Comparison of ENCODE assay signal across 11 cellular contexts in the genomic region with DNA sequence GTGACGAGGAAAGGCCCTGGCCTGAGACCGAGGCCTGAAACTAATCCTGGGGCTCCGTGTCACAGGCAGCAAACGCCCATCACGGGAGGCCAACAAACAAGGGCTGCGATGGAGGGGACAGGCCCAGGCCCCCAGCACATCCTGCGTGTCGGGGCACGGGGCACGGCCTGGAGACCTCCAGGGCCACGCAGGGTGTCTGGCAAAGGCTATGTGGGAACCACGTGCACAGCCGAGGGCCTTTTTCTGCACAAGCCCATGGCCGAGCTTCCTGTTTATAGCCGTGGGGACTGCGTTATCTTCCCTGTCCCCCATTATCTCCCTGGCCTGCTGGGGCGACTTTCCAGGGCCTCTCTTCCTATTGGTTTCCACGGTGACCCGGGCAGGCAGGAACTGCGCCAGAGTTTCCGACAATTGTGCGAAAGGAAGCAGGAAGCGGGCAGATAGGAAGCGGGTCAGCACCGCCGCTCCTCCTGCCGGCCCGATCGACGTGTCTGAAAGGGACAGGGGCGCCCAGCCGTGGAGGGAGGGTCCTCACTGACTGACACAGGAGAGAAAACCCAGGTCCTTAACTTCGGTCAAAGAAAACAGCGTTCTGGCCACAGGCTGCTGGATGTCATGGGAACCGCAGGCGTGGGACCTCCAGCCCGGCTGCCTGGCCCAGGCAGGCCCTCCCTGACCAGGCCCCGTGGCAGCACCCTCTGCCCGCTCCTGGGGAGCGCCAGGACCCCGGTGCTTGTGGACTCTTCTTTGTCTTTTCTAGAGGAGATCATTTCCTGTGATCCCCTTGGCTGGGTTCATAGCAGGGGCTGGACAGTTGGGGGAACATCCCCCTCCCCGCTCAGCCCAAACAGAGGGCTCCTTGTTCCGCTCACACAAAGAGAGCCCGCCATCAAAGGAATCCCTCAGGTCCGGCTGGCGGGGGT. TPM values are rescaled to one million over a fixed set of nuclear protein-coding genes. Genes with fewer than 3 reads are reported as not detected.
DNase-seq lines count a peak whose midpoint lies in the region; ATAC-seq and TF ChIP-seq lines count a peak whose summit lies in the region.
"Had no signal": no experiment of that assay in that cellular context is flagged by ENCODE, and none has a peak within 500 bp of the region (broad histone marks: within the 10 kb centered on the region; RNA-seq: fewer than 3 reads in every experiment).

No MANE protein-coding gene starts in this region.

- 88% methylated on average over 11 of the region's 46 CpGs for WGBS in right lobe of liver (ENCODE audit: insufficient coverage, low coverage, low lambda C conversion rate, missing lambda C conversion rate)

- in situ Hi-C loops in gastrocnemius medialis (cut with MboI; ENCODE audit: low sequenced_read_pairs in 4 of 4) = no loop called here

- no peak for TF ChIP-seq POLR2A in Peyer's patch (IDR thresholded peaks at IDR 0.05)
- TF ChIP-seq POLR2A in right lobe of liver (IDR thresholded peaks at IDR 0.05) = no peak
- TF ChIP-seq POLR2A in gastrocnemius medialis (IDR thresholded peaks at IDR 0.05) = peak in 1 of 2 donors; percentile 28

- H3K27me3 ChIP-seq in Peyer's patch = no peaks in the 10 kb centered on the region
- H3K27me3 ChIP-seq in right lobe of liver = no peaks in the 10 kb centered on the region
- H3K27me3 ChIP-seq in gastrocnemius medialis = no peaks in the 10 kb centered on the region

- H3K27ac ChIP-seq in Peyer's patch = peak overlapping the region in 3 of 4 donors; percentile 10 to 60 (median 42)
- peak overlapping the region; percentile 27 to 79 (median 47) for H3K27ac ChIP-seq in right lobe of liver
- H3K27ac ChIP-seq in gastrocnemius medialis = peak overlapping the region; percentile 45 to 82 (median 79)
- H3K27ac ChIP-seq: KMS-11 had no signal

- H3K9me3 ChIP-seq in Peyer's patch (no peaks in the 10 kb centered on the region), right lobe of liver (no peaks in the 10 kb centered on the region), gastrocnemius medialis (no peaks in the 10 kb centered on the region)

- H3K36me3 ChIP-seq in Peyer's patch (peaks cover 0 to 100% (median 0%) of the 10 kb centered on the region in 3 donors), right lobe of liver (peaks cover 0 to 88% (median 39%) of the 10 kb centered on the region in 4 donors), gastrocnemius medialis (peaks cover 0 to 57% of the 10 kb centered on the region in 2 donors)

- H3K4me1 ChIP-seq in Peyer's patch (no peaks in the 10 kb centered on the region), right lobe of liver (no peaks in the 10 kb centered on the region), gastrocnemius medialis (peaks cover 0 to 9% of the 10 kb centered on the region in 2 donors)

- intact Hi-C loops in right lobe of liver (cut with DNase I) = no loop called here
- intact Hi-C loops in gastrocnemius medialis (cut with DNase I; ENCODE audit: low total_unique reads) = no loop called here

- TF ChIP-seq CTCF in Peyer's patch (IDR thresholded peaks at IDR 0.05) = no peak
- no peak for TF ChIP-seq CTCF in right lobe of liver (IDR thresholded peaks at IDR 0.05)
- TF ChIP-seq CTCF in gastrocnemius medialis (IDR thresholded peaks at IDR 0.05 in 4 of 5, conservative IDR thresholded peaks at IDR 0.05 in 1 of 5) = no peak
- no peak for TF ChIP-seq CTCF in foreskin fibroblast (IDR thresholded peaks at IDR 0.05; ENCODE audit: low read depth, low read length)

- peak; percentile 66 to 69 (median 68) for ATAC-seq in right lobe of liver
- ATAC-seq in gastrocnemius medialis = peak; percentile 67
- ATAC-seq in GM19467 (IDR thresholded peaks at IDR 0.05; ENCODE audit: unreplicated experiment) = no peak

- DNase-seq in Peyer's patch (no peak), epidermal melanocyte (ENCODE audit: insufficient read length, low spot score) (peak; percentile 99), right lobe of liver (peak; percentile 80 to 82 (median 82)), gastrocnemius medialis (peak in 1 of 2 donors; percentile 14), foreskin fibroblast (no peak), T-helper 1 cell (no peak), HCEC 1CT (no peak)
- DNase-seq: cortex of kidney, SHP77 treated with DMSO at 0.1 percent for 48 hours had no signal

- no peak overlapping the region for H3K4me3 ChIP-seq in Peyer's patch
- no peak overlapping the region for H3K4me3 ChIP-seq in right lobe of liver
- peak overlapping the region in 2 of 4 donors; percentile 7 to 18 for H3K4me3 ChIP-seq in gastrocnemius medialis
- no peak overlapping the region for H3K4me3 ChIP-seq in foreskin fibroblast (ENCODE audit: low read depth in 1 of 2, low read length in 2 of 2)

RNA-seq across cellular contexts. Expression of a gene that starts 29.1 kb away (rescaled TPM):
- total RNA-seq in Peyer's patch (10 to 100 TPM; 63.5 to 80.8 (median 74.6) TPM), right lobe of liver (100 to 1,000 TPM in 2 of 6 experiments, 10 to 100 TPM in 4; 46.9 to 108 (median 72.0) TPM), gastrocnemius medialis (10 to 100 TPM; 23.9 to 50.4 (median 46.6) TPM)

RNA-seq across cellular contexts. Expression of a gene that starts 33.9 kb away (rescaled TPM):
- total RNA-seq in Peyer's patch (10 to 100 TPM; 38.2 to 95.7 (median 53.8) TPM), right lobe of liver (10 to 100 TPM; 17.4 to 26.2 (median 19.3) TPM), gastrocnemius medialis (10 to 100 TPM in 1 of 4 donors, 1 to 10 TPM in 3; 6.3 to 15.4 (median 8.2) TPM)

Comparison
In these comparisons a context has a peak if more than half of its experiments do, and no peak if none do; other contexts are left out.
1. DNase-seq: peak in epidermal melanocyte (single experiment) and right lobe of liver (3 of 3); none in Peyer's patch (0 of 3), foreskin fibroblast (0 of 2), T-helper 1 cell (0 of 5) and HCEC 1CT (single experiment).
2. Peak in every context shown above with its lines, with median percentiles within 50 percentile points of each other: H3K27ac ChIP-seq.